18 cellular contexts compared by ENCODE assay signal in the genomic region with DNA sequence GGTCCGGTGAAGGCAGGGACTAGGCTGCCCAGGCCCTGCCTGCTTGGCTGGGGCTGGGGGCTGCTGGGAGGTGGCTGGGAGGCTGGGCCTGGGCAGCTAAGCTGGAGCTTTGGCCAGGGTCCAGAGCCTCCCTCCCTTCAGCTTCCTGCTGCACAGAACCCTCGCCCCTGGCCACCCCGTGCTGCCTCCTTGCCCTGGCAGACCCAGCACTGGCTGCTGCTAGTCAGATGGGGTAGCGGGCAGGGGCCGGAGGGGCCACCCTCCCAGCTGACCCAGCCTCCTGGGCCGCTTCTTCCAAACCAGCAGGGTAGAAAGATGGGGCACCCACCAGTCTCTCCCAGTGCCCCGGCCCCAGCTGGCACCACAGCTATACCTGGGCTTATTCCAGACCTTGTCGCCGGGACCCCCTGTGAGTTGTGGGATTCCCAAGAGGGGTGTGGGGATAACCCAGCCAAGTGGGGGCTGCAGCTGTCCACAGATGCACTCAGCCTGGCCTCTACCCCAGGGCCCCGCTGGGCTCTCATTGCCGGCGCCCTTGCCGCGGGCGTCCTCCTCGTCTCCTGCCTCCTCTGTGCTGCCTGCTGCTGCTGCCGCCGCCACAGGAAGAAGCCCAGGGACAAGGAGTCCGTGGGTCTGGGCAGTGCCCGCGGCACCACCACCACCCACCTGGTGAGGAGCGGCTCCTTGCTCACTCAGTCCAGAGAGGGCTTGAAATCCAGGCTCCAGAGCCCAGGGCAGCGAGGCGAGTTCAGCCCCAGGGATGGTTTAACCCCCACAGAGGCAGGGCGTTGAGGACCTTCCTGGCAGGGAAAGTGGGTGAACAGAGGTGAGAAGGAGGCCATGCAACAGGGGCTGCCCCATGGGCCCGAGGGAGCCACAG. TPM values are rescaled to one million over a fixed set of nuclear protein-coding genes. Genes with fewer than 3 reads are reported as not detected.
DNase-seq lines count a peak whose midpoint lies in the region; ATAC-seq, FAIRE-seq and TF ChIP-seq lines count a peak whose summit lies in the region.
"Had no signal": no experiment of that assay in that cellular context is flagged by ENCODE, and none has a peak within 500 bp of the region (broad histone marks: within the 10 kb centered on the region; RNA-seq: fewer than 3 reads in every experiment).

A gene with protein sequence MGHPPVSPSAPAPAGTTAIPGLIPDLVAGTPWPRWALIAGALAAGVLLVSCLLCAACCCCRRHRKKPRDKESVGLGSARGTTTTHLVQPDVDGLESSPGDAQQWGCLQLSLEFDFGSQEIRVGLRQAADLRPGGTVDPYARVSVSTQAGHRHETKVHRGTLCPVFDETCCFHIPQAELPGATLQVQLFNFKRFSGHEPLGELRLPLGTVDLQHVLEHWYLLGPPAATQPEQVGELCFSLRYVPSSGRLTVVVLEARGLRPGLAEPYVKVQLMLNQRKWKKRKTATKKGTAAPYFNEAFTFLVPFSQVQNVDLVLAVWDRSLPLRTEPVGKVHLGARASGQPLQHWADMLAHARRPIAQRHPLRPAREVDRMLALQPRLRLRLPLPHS (plus strand): TSS at position 200 of the 880 bp plus-strand sequence. CDS start 116 bp downstream, at position 316.

- peak within 1 kb of the TSS; percentile 49 for H3K4me2 ChIP-seq in A549
- H3K4me2 ChIP-seq in neuronal stem cell (ENCODE audit: insufficient read depth, low read length, poor library complexity, severe bottlenecking): no peak within 1 kb of the TSS

- H3K4me3 ChIP-seq in A549: no peak within 1 kb of the TSS
- no peak within 1 kb of the TSS for H3K4me3 ChIP-seq in NT2/D1 (ENCODE audit: insufficient read length, low read depth)
- H3K4me3 ChIP-seq in esophagus squamous epithelium: peak within 1 kb of the TSS; percentile 23 to 47 (median 40)
- no peak within 1 kb of the TSS for H3K4me3 ChIP-seq in neuronal stem cell (ENCODE audit: low read length in 2 of 2)
- H3K4me3 ChIP-seq: ovary had no signal

- no peaks in the 10 kb centered on the region for H3K79me1 ChIP-seq in neuronal stem cell (ENCODE audit: low read depth, low read length)

- peak within 1 kb of the TSS; percentile 96 for H2BK120ac ChIP-seq in neuronal stem cell (ENCODE audit: low read depth, low read length)

- in situ Hi-C loops in G401 (cut with HindIII; ENCODE audit: low sequenced_read_pairs): no loop called here

- peak within 1 kb of the TSS; percentile 64 for H4K91ac ChIP-seq in neuronal stem cell (ENCODE audit: low read depth, low read length, poor library complexity)

- H2BK5ac ChIP-seq in neuronal stem cell (ENCODE audit: low read length): peak within 1 kb of the TSS; percentile 95

- DNase-seq in A549 (ENCODE audit: low read depth in 1 of 2, low spot score in 1 of 2): no peak
- DNase-seq in NT2/D1 (ENCODE audit: low read depth, low spot score): no peak
- DNase-seq in esophagus squamous epithelium (lab: John Stamatoyannopoulos, UW): no peak
- DNase-seq in neuronal stem cell (ENCODE audit: low spot score): no peak
- DNase-seq in G401 (ENCODE audit: low spot score): no peak
- DNase-seq in activated CD4-positive, CD25-positive, alpha-beta regulatory T cell (lab: John Stamatoyannopoulos, UW): no peak
- DNase-seq: activated CD4-positive, alpha-beta T cell treated with anti-CD3 and anti-CD28 coated beads for 1 hour; activated T-cell treated with anti-CD3 and anti-CD28 coated beads, Interleukin-2, amount 50 U/mL, for 1 hour; mesendoderm; stimulated activated CD4-positive, alpha-beta T cell treated with anti-CD3 and anti-CD28 coated beads, Interleukin-15, amount 100 ng/mL, for 24 hours had no signal

- POLR2A ChIA-PET in A549 (lab: Yijun Ruan, JAX): interaction anchor here (0.6 to 3.2 kb wide), 3 partner anchors 71 to 141 kb away, joined by 3 to 39 read pairs (median 3); a partner anchor contains a TSS

- 86% methylated on average over 20 of the region's 26 CpGs for WGBS in A549 (ENCODE audit: missing lambda C conversion rate)
- 40 to 46% methylated on average over 1 to 2 of the region's 26 CpGs for WGBS in esophagus squamous epithelium, 2 donors
- no CpG with 5 or more reads among the region's 26 CpGs for WGBS in neuronal stem cell (ENCODE audit: extremely low coverage in 2 of 2, insufficient read length in 2 of 2, insufficient replicate concordance in 1 of 2), 2 donors

- H3K23ac ChIP-seq in neuronal stem cell (ENCODE audit: low read depth, low read length, poor library complexity): peak within 1 kb of the TSS; percentile 67

- TF ChIP-seq EP300 in A549 (IDR thresholded peaks at IDR 0.05): no peak

- peak within 1 kb of the TSS; percentile 100 for H2AK5ac ChIP-seq in neuronal stem cell (ENCODE audit: low read depth, low read length)

- peak within 1 kb of the TSS; percentile 42 for H3K9ac ChIP-seq in NT2/D1 (ENCODE audit: insufficient read length, low read depth)
- peak within 1 kb of the TSS; percentile 63 for H3K9ac ChIP-seq in neuronal stem cell (ENCODE audit: low read depth, low read length, poor library complexity)

- TF ChIP-seq CTCF in A549 (IDR thresholded peaks at IDR 0.05): no peak
- no peak for TF ChIP-seq CTCF in esophagus squamous epithelium (IDR thresholded peaks at IDR 0.05)

- H3K27ac ChIP-seq in A549 (peak within 1 kb of the TSS; percentile 58 to 89; a peak in 5 of 6 replicates), esophagus squamous epithelium (peak within 1 kb of the TSS; percentile 83 to 94 (median 91)), neuronal stem cell (replicated peaks; ENCODE audit: low read length) (no peak within 1 kb of the TSS)
- H3K27ac ChIP-seq: ovary had no signal

- intact Hi-C loops in esophagus squamous epithelium (cut with DNase I): loop anchor here (5.0 kb wide), 2 partner anchors 73 to 143 kb away; a partner anchor contains a TSS

- H3K27me3 ChIP-seq in NT2/D1 (ENCODE audit: insufficient read depth, insufficient read length): peaks cover 9% of the 10 kb centered on the region
- H3K27me3 ChIP-seq in esophagus squamous epithelium: peaks cover 0 to 18% (median 0%) of the 10 kb centered on the region in 4 donors
- H3K27me3 ChIP-seq in neuronal stem cell (ENCODE audit: control insufficient read depth in 3 of 3, insufficient read depth in 3 of 3, low read depth in 1 of 3, low read length in 3 of 3): peaks cover 0 to 51% (median 0%) of the 10 kb centered on the region in 3 experiments
- H3K27me3 ChIP-seq: ovary had no signal

- no peak for FAIRE-seq in A549 (lab: Jason Lieb, UNC)
- FAIRE-seq: colon, RCC 7860 had no signal

- TF ChIP-seq RAD21 in A549 (conservative IDR thresholded peaks at IDR 0.05 in 1 of 2, IDR thresholded peaks at IDR 0.05 in 1 of 2): no peak

- no peaks in the 10 kb centered on the region for H3K36me3 ChIP-seq in NT2/D1 (ENCODE audit: insufficient read depth, insufficient read length, low read length)
- no peaks in the 10 kb centered on the region for H3K36me3 ChIP-seq in esophagus squamous epithelium
- H3K36me3 ChIP-seq in neuronal stem cell (replicated peaks in 1 of 2; ENCODE audit: control insufficient read depth in 2 of 2, insufficient read depth in 2 of 2, low read length in 2 of 2): no peaks in the 10 kb centered on the region
- H3K36me3 ChIP-seq: ovary had no signal

- H3K4ac ChIP-seq in neuronal stem cell (ENCODE audit: low read length): peak within 1 kb of the TSS; percentile 53

- H3K4me1 ChIP-seq in A549 (peaks cover 44% of the 10 kb centered on the region), NT2/D1 (ENCODE audit: insufficient read depth, insufficient read length) (peaks cover 19% of the 10 kb centered on the region), esophagus squamous epithelium (peaks cover 39 to 99% (median 54%) of the 10 kb centered on the region in 3 donors), neuronal stem cell (ENCODE audit: control insufficient read depth in 2 of 2, insufficient read depth in 1 of 2, low read depth in 1 of 2, low read length in 2 of 2) (peaks cover 0 to 18% of the 10 kb centered on the region in 2 donors)

- peak within 1 kb of the TSS; percentile 94 for H3K14ac ChIP-seq in neuronal stem cell (ENCODE audit: low read length)

- H2BK12ac ChIP-seq in neuronal stem cell (ENCODE audit: low read length): peak within 1 kb of the TSS; percentile 99

- peak within 1 kb of the TSS; percentile 100 for H2BK15ac ChIP-seq in neuronal stem cell (ENCODE audit: low read length)

- CTCF ChIA-PET in A549 (lab: Yijun Ruan, JAX): interaction anchor here (0.7 to 13.7 kb wide), 27 partner anchors 15 to 357 kb away, joined by 3 to 605 read pairs (median 13); a partner anchor contains a TSS

- H3K9me3 ChIP-seq in A549 (no peaks in the 10 kb centered on the region), NT2/D1 (ENCODE audit: insufficient read depth, low read length) (no peaks in the 10 kb centered on the region), esophagus squamous epithelium (no peaks in the 10 kb centered on the region), neuronal stem cell (replicated peaks in 1 of 2; ENCODE audit: control insufficient read depth in 2 of 2, insufficient read depth in 1 of 2, low read depth in 1 of 2, low read length in 2 of 2) (no peaks in the 10 kb centered on the region)
- H3K9me3 ChIP-seq: ovary had no signal

- H2AFZ ChIP-seq in neuronal stem cell (ENCODE audit: low read length): no peak within 1 kb of the TSS

- peak within 1 kb of the TSS; percentile 97 for H3K18ac ChIP-seq in neuronal stem cell (ENCODE audit: low read length)

- peak within 1 kb of the TSS; percentile 86 for H4K8ac ChIP-seq in neuronal stem cell (ENCODE audit: low read depth, low read length)

- ATAC-seq in A549: no peak
- no peak for ATAC-seq in GM21576 (IDR thresholded peaks at IDR 0.05; ENCODE audit: unreplicated experiment)
- ATAC-seq in HG03442 (IDR thresholded peaks at IDR 0.05; ENCODE audit: unreplicated experiment): no peak

- TF ChIP-seq POLR2A in A549 (IDR thresholded peaks at IDR 0.05; ENCODE audit: low read length) (no peak), esophagus squamous epithelium (IDR thresholded peaks at IDR 0.05) (no peak)

TF ChIP-seq in A549, 52 proteins besides CTCF, POLR2A, EP300 and RAD21:
- no peak for TF ChIP-seq HOXB13 (CRISPR knock-in tag; IDR thresholded peaks at IDR 0.05; ENCODE audit: low read depth)
- TF ChIP-seq SREBF2 (IDR thresholded peaks at IDR 0.05): no peak
- TF ChIP-seq MYC (IDR thresholded peaks at IDR 0.05; ENCODE audit: borderline replicate concordance, low read length): no peak

RNA-seq across cellular contexts. Expression of the gene that starts here (rescaled TPM):
- polyA plus RNA-seq in A549 (2011; rRNA removed) (not detected in 2 replicates), A549 (2017; fragmentation: RNase III; extraction: RNeasy Plus Mini Kit Qiagen cat#74134 plus additional on column Dnase treatment) (0.21 to 0.25 TPM (median 0.22 TPM) in 3 replicates)
- 0.06 TPM in 1 of 2 replicates, not detected in the other for polyA plus RNA-seq in A549 (2012; cell fraction: cytosol; rRNA removed)
- 0.34 and 0.70 TPM in 2 replicates for polyA plus RNA-seq in A549 (2012; cell fraction: nucleus; rRNA removed)
- not detected in 2 replicates for polyA minus RNA-seq in A549 (2011; rRNA and poly(A)+ RNA removed)
- 100 to 1,000 TPM in 1 of 4 donors, 10 to 100 TPM in 3; 28.7 to 110 (median 69.3) TPM for total RNA-seq in esophagus squamous epithelium
- polyA plus RNA-seq in neuronal stem cell (2013, experiment 1 of 2): not detected
- polyA plus RNA-seq in neuronal stem cell (2013, experiment 2 of 2): not detected
- not detected in 2 replicates for total RNA-seq in G401 (2014; rRNA removed; shearing (Covaris generic))
- total RNA-seq: fibroblast of lung; T-helper 1 cell treated with Interleukin-12 subunit alpha and Interleukin-12 subunit beta and Interleukin-4 antibody, amounts not matched to agents 30 ng/mL and 1 ng/mL, for 36 hours; temporal lobe had no signal
- polyA plus RNA-seq: fibroblast of lung, ovary had no signal

Comparison
In these comparisons a context has a peak if more than half of its experiments do, and no peak if none do; other contexts are left out.
1. RNA of the gene that starts here (total RNA-seq): 28.7 to 110 TPM in esophagus squamous epithelium; not detected in G401; every median in the first group is over 10 times any median in the second.
2. H3K4me3 ChIP-seq: peak in esophagus squamous epithelium (4 of 4); none in A549 (single experiment), NT2/D1 (single experiment) and neuronal stem cell (0 of 2).